ENCODE assay signal across 13 cellular contexts in genomic region chr11:111846640-111847039, GRCh38. TPM values are rescaled to one million over a fixed set of nuclear protein-coding genes. Genes with fewer than 3 reads are reported as not detected.
DNase-seq lines count a peak whose midpoint lies in the region; FAIRE-seq and TF ChIP-seq lines count a peak whose summit lies in the region.
"Had no signal": no experiment of that assay in that cellular context is flagged by ENCODE, and none has a peak within 500 bp of the region (broad histone marks: within the 10 kb centered on the region; RNA-seq: fewer than 3 reads in every experiment).

No MANE protein-coding gene starts in this region.

- H2AFZ ChIP-seq in MM.1S (ENCODE audit: low read length), result no peak overlapping the region

- H3K9ac ChIP-seq in MM.1S (ENCODE audit: low read length), result no peak overlapping the region
- H3K9ac ChIP-seq: BLaER1 treated with 17β-estradiol and CSF1 and Interleukin-3, amounts not matched to agents 10 nM and 100 nM had no signal

- TF ChIP-seq CTCF in brain microvascular endothelial cell (IDR thresholded peaks at IDR 0.05; ENCODE audit: low read depth, low read length, missing control alignments) (no peak), MM.1S (IDR thresholded peaks at IDR 0.05; ENCODE audit: low read length) (no peak)

- H3K4me2 ChIP-seq in MM.1S (ENCODE audit: low read depth, low read length), result no peak overlapping the region
- H3K4me2 ChIP-seq: BLaER1 treated with 17β-estradiol and CSF1 and Interleukin-3, amounts not matched to agents 10 nM and 100 nM had no signal

- H4K20me1 ChIP-seq in MM.1S (ENCODE audit: insufficient read depth, low read length), result no peaks in the 10 kb centered on the region
- H4K20me1 ChIP-seq: BLaER1 treated with 17β-estradiol and CSF1 and Interleukin-3, amounts not matched to agents 10 nM and 100 nM had no signal

- no peaks in the 10 kb centered on the region for H3F3A ChIP-seq in MM.1S (ENCODE audit: insufficient read depth, low read length)

- DNase-seq in AG08396 (ENCODE audit: low spot score), result peak; percentile 55
- DNase-seq in HTR-8/SVneo (ENCODE audit: insufficient read length, low spot score), result peak; percentile 72
- DNase-seq in brain microvascular endothelial cell, result peak; percentile 79
- DNase-seq in lung microvascular endothelial cell (ENCODE audit: low read depth in 2 of 2), result peak; percentile 0 to 80
- DNase-seq in iPS-NIHi11 (ENCODE audit: low spot score), result no peak
- no peak for DNase-seq in NCI-H524 (lab: John Stamatoyannopoulos, UW)
- DNase-seq in NCI-H82 (lab: John Stamatoyannopoulos, UW), result no peak
- no peak for DNase-seq in MM.1S
- DNase-seq: activated CD4-positive, alpha-beta T cell treated with anti-CD3 and anti-CD28 coated beads, Interleukin-2, amount 10 ng/mL, durations not matched to agents 24 days and 14 days; activated naive CD4-positive, alpha-beta T cell treated with anti-CD3 and anti-CD28 coated beads, Interleukin-2, amount 50 U/mL, for 16 hours; pancreas; transverse colon had no signal

- H3K27ac ChIP-seq in brain microvascular endothelial cell (peak overlapping the region; percentile 72), MM.1S (ENCODE audit: low read length) (no peak overlapping the region)
- H3K27ac ChIP-seq: BLaER1 treated with 17β-estradiol and CSF1 and Interleukin-3, amounts not matched to agents 10 nM and 100 nM; pancreas; transverse colon had no signal

- H3K4me3 ChIP-seq in brain microvascular endothelial cell (ENCODE audit: low read depth, low read length) (no peak overlapping the region), MM.1S (ENCODE audit: low read length) (no peak overlapping the region)
- H3K4me3 ChIP-seq: BLaER1 treated with 17β-estradiol and CSF1 and Interleukin-3, amounts not matched to agents 10 nM and 100 nM; pancreas; transverse colon had no signal

- no peaks in the 10 kb centered on the region for H3K4me1 ChIP-seq in MM.1S (ENCODE audit: low read length)
- H3K4me1 ChIP-seq: pancreas, transverse colon had no signal

- H3K79me2 ChIP-seq in MM.1S (ENCODE audit: low read length), result no peaks in the 10 kb centered on the region

- H3K27me3 ChIP-seq in brain microvascular endothelial cell (replicated peaks), result no peaks in the 10 kb centered on the region
- H3K27me3 ChIP-seq in MM.1S (replicated peaks; ENCODE audit: insufficient read depth, low read length), result no peaks in the 10 kb centered on the region
- H3K27me3 ChIP-seq: BLaER1 treated with 17β-estradiol and CSF1 and Interleukin-3, amounts not matched to agents 10 nM and 100 nM; pancreas; transverse colon had no signal

- no peaks in the 10 kb centered on the region for H3K9me2 ChIP-seq in MM.1S (replicated peaks; ENCODE audit: insufficient read depth, low read length)

- peak; percentile 58 for FAIRE-seq in HTR-8/SVneo (lab: Jason Lieb, UNC)
- FAIRE-seq: pancreas had no signal

- H3K36me3 ChIP-seq in brain microvascular endothelial cell (replicated peaks) (peaks cover 4% of the 10 kb centered on the region), MM.1S (replicated peaks; ENCODE audit: insufficient read depth, low read length) (no peaks in the 10 kb centered on the region)

- in situ Hi-C loops in brain microvascular endothelial cell (cut with HindIII; ENCODE audit: low pct_ligation_motif_present, low sequenced_read_pairs), result loop anchor here (25.0 kb wide), 1 partner anchor 259 kb away; no protein-coding TSS in a partner anchor

- no peaks in the 10 kb centered on the region for H3K9me3 ChIP-seq in MM.1S (replicated peaks; ENCODE audit: insufficient read depth, low read length)
- H3K9me3 ChIP-seq: BLaER1 treated with 17β-estradiol and CSF1 and Interleukin-3, amounts not matched to agents 10 nM and 100 nM; pancreas; transverse colon had no signal

RNA-seq across cellular contexts. Expression of gene ALG9, which starts 24.7 kb away (rescaled TPM):
- total RNA-seq in lung microvascular endothelial cell, result 20.3 and 21.4 TPM in 2 replicates

RNA-seq across cellular contexts. Expression of gene FDXACB1, which starts 32.3 kb away (rescaled TPM):
- total RNA-seq in lung microvascular endothelial cell, result 1.1 and 2.0 TPM in 2 replicates

RNA-seq across cellular contexts. Expression of gene CFAP68, which starts 32.7 kb away (rescaled TPM):
- total RNA-seq in lung microvascular endothelial cell, result 4.0 and 4.4 TPM in 2 replicates

Comparison
In these comparisons a context has a peak if more than half of its experiments do, and no peak if none do; other contexts are left out.
1. DNase-seq: peak in AG08396 (single experiment), HTR-8/SVneo (single experiment), brain microvascular endothelial cell (single experiment) and lung microvascular endothelial cell (2 of 2); none in iPS-NIHi11 (single experiment), NCI-H524 (0 of 2), NCI-H82 (single experiment) and MM.1S (single experiment).